Comparison of ENCODE assay signal across 8 cellular contexts in genomic region chr2:74833418-74834233, GRCh38. TPM values are rescaled to one million over a fixed set of nuclear protein-coding genes. Genes with fewer than 3 reads are reported as not detected.
A peak's percentile ranks its signal among the peaks of the same experiment; 100 is the strongest.
DNase-seq lines count a peak whose midpoint lies in the region; ATAC-seq, FAIRE-seq and TF ChIP-seq lines count a peak whose summit lies in the region.

Gene HK2, plus strand, starts transcription at chr2:74834127. Its CDS starts 454 bp downstream, at chr2:74834581.

- peaks cover 0 to 2% of the 10 kb centered on the region in 2 donors for H3K36me3 Mint-ChIP-seq in activated T-cell treated with anti-CD3 and anti-CD28 coated beads, Interleukin-2, amount 50 U/mL, for 72 hours (ENCODE audit: insufficient read depth in 2 of 2)
- H3K36me3 Mint-ChIP-seq in natural killer cell = no peaks in the 10 kb centered on the region

- H3K27ac Mint-ChIP-seq in activated T-cell treated with anti-CD3 and anti-CD28 coated beads, Interleukin-2, amount 50 U/mL, for 72 hours = no peak within 1 kb of the TSS
- H3K27ac Mint-ChIP-seq in natural killer cell = no peak within 1 kb of the TSS

- H4K20me1 ChIP-seq in fibroblast of lung (ENCODE audit: control insufficient read depth, extremely low read depth, insufficient read depth, low read length) = no peaks in the 10 kb centered on the region

- H3K4me3 Mint-ChIP-seq in activated T-cell treated with anti-CD3 and anti-CD28 coated beads, Interleukin-2, amount 50 U/mL, for 72 hours = peak within 1 kb of the TSS; percentile 94
- peak within 1 kb of the TSS; percentile 89 for H3K4me3 Mint-ChIP-seq in natural killer cell

- no peaks in the 10 kb centered on the region for H3K4me1 ChIP-seq in fibroblast of lung (ENCODE audit: control insufficient read depth, extremely low read depth, insufficient read depth, low read length)

- peak within 1 kb of the TSS; percentile 65 for H2AFZ ChIP-seq in fibroblast of lung (ENCODE audit: low read length)

- no peaks in the 10 kb centered on the region for H3K9me3 Mint-ChIP-seq in activated T-cell treated with anti-CD3 and anti-CD28 coated beads, Interleukin-2, amount 50 U/mL, for 72 hours
- no peaks in the 10 kb centered on the region for H3K9me3 Mint-ChIP-seq in natural killer cell

- peaks cover 24% of the 10 kb centered on the region for H3K79me2 ChIP-seq in fibroblast of lung (ENCODE audit: control insufficient read depth, insufficient read depth, low read length)

- H3K27me3 ChIP-seq in fibroblast of lung (ENCODE audit: control insufficient read depth, insufficient read depth, low read length) = no peaks in the 10 kb centered on the region

- peak within 1 kb of the TSS; percentile 83 for H3K9ac ChIP-seq in fibroblast of lung (ENCODE audit: insufficient read depth, low read length)

- H3K27me3 Mint-ChIP-seq in activated T-cell treated with anti-CD3 and anti-CD28 coated beads, Interleukin-2, amount 50 U/mL, for 72 hours (ENCODE audit: low read depth) = no peaks in the 10 kb centered on the region
- H3K27me3 Mint-ChIP-seq in natural killer cell (ENCODE audit: low read depth in 2 of 2) = peaks cover 34 to 37% of the 10 kb centered on the region in 2 donors

- no peaks in the 10 kb centered on the region for H3K9me3 ChIP-seq in fibroblast of lung (ENCODE audit: control insufficient read depth, insufficient read depth, low read depth, low read length)

- no peak for FAIRE-seq in D721Med (lab: Jason Lieb, UNC)
- FAIRE-seq in HTR-8/SVneo (lab: Jason Lieb, UNC) = peak; percentile 84

- intact Hi-C loops in natural killer cell (cut with micrococcal nuclease) = no loop called here

- H3K27ac ChIP-seq in fibroblast of lung (ENCODE audit: insufficient read depth, low read length) = peak within 1 kb of the TSS; percentile 82

- DNase-seq in D721Med (ENCODE audit: insufficient read length, low spot score) (peak; percentile 96), HTR-8/SVneo (ENCODE audit: insufficient read length, low spot score) (peak; percentile 97), RKO (ENCODE audit: low spot score) (peak; percentile 92), fibroblast of lung (ENCODE audit: low read depth in 2 of 2) (peak; percentile 81 to 86), natural killer cell (peak; percentile 26)
- DNase-seq in activated T-cell treated with anti-CD3 and anti-CD28 coated beads, Interleukin-2, amount 50 U/mL, for 72 hours = peak; percentile 88 to 89
- DNase-seq in stimulated activated naive CD8-positive, alpha-beta T cell treated with anti-CD3 and anti-CD28 coated beads, Interleukin-15, Interleukin-2, amounts not matched to agents 100 U/mL and 50 U/mL, for 24 hours = peak; percentile 86

- H3K36me3 ChIP-seq in fibroblast of lung (ENCODE audit: control insufficient read depth, insufficient read depth, low read length) = no peaks in the 10 kb centered on the region

- ATAC-seq in GM21360 (IDR thresholded peaks at IDR 0.05; ENCODE audit: unreplicated experiment) = peak; percentile 77
- ATAC-seq in activated T-cell treated with anti-CD3 and anti-CD28 coated beads, Interleukin-2, amount 50 U/mL, for 72 hours (replicated peaks in 1 of 2) = peak; percentile 86 to 88
- ATAC-seq in natural killer cell = peak; percentile 79 to 87 (median 82)
- peak; percentile 87 for ATAC-seq in stimulated activated naive CD8-positive, alpha-beta T cell treated with anti-CD3 and anti-CD28 coated beads, Interleukin-15, Interleukin-2, amounts not matched to agents 100 U/mL and 50 U/mL, for 24 hours

- TF ChIP-seq CTCF in D721Med (IDR thresholded peaks at IDR 0.05; ENCODE audit: insufficient read depth, missing control alignments) (no peak), fibroblast of lung (conservative IDR thresholded peaks at IDR 0.05 in 1 of 2, IDR thresholded peaks at IDR 0.05 in 1 of 2; ENCODE audit: low read depth in 1 of 2, low read length in 2 of 2) (no peak), natural killer cell (IDR thresholded peaks at IDR 0.05) (no peak)

- H3K4me2 ChIP-seq in fibroblast of lung (ENCODE audit: extremely low read depth, insufficient read depth, low read length) = peak within 1 kb of the TSS; percentile 78

- H3K4me3 ChIP-seq in fibroblast of lung (replicated peaks in 1 of 4; ENCODE audit: control extremely low read depth in 1 of 4, insufficient read depth in 1 of 4, low read depth in 3 of 4, low read length in 4 of 4) = peak within 1 kb of the TSS; percentile 78 to 83 (median 81)

- H3K4me1 Mint-ChIP-seq in activated T-cell treated with anti-CD3 and anti-CD28 coated beads, Interleukin-2, amount 50 U/mL, for 72 hours (ENCODE audit: low read depth) = peaks cover 55% of the 10 kb centered on the region
- H3K4me1 Mint-ChIP-seq in natural killer cell = peaks cover 15 to 17% of the 10 kb centered on the region in 2 donors

RNA-seq across cellular contexts. Expression of gene HK2, which starts in this region (rescaled TPM):
- 10 to 100 TPM; 31.2 to 36.4 TPM for total RNA-seq in activated T-cell treated with anti-CD3 and anti-CD28 coated beads, Interleukin-2, amount 50 U/mL, for 72 hours
- 13.1 and 19.3 TPM in 2 replicates for total RNA-seq in fibroblast of lung
- 15.7 and 18.3 TPM in 2 replicates for polyA plus RNA-seq in fibroblast of lung
- 14.2 and 17.2 TPM in 2 replicates for polyA plus RNA-seq in fibroblast of lung (2012)
- 22.5 and 41.2 TPM in 2 replicates for polyA minus RNA-seq in fibroblast of lung (ENCODE audit: low replicate concordance)
- 1 to 10 TPM; 1.6 to 9.4 (median 3.5) TPM for total RNA-seq in natural killer cell

Comparison
In these comparisons a context has a peak if more than half of its experiments do, and no peak if none do; other contexts are left out.
1. Peak in every context shown above with its lines: DNase-seq, ATAC-seq, H3K4me3 ChIP-seq and H3K27ac ChIP-seq.
2. DNase-seq: peak in every context shown above with its lines; median percentile 97 in HTR-8/SVneo; 96 in D721Med; 92 in RKO; 88 in activated T-cell treated with anti-CD3 and anti-CD28 coated beads, Interleukin-2, amount 50 U/mL, for 72 hours; 86 in stimulated activated naive CD8-positive, alpha-beta T cell treated with anti-CD3 and anti-CD28 coated beads, Interleukin-15, Interleukin-2, amounts not matched to agents 100 U/mL and 50 U/mL, for 24 hours; 84 in fibroblast of lung; 26 in natural killer cell.